ENCODE assay signal across 8 cellular contexts in genomic region chr1:17405898-17406759, GRCh38. TPM values are rescaled to one million over a fixed set of nuclear protein-coding genes. Genes with fewer than 3 reads are reported as not detected.
DNase-seq lines count a peak whose midpoint lies in the region; ATAC-seq and TF ChIP-seq lines count a peak whose summit lies in the region.

No MANE protein-coding gene starts in this region.

- peak; percentile 89 for TF ChIP-seq CTCF in RWPE1 (conservative IDR thresholded peaks at IDR 0.05; ENCODE audit: low read depth)

- POLR2A ChIA-PET in RWPE1 (lab: Yijun Ruan, JAX; ENCODE audit: low non-redundant PET) = no interaction called here

- peak; percentile 68 for DNase-seq in EH (ENCODE audit: low read depth)
- DNase-seq in HK-2 (ENCODE audit: unreplicated experiment) = peak; percentile 69
- DNase-seq in RWPE1 (ENCODE audit: low spot score) = peak; percentile 67
- peak; percentile 32 for DNase-seq in amniotic stem cell (lab: John Stamatoyannopoulos, UW)
- peak; percentile 71 for DNase-seq in left ventricle myocardium superior
- DNase-seq in retina = peak; percentile 78

- peak; percentile 79 for ATAC-seq in left ventricle myocardium superior
- ATAC-seq in HG03565 (IDR thresholded peaks at IDR 0.05; ENCODE audit: unreplicated experiment) = no peak
- ATAC-seq in HG02973 (IDR thresholded peaks at IDR 0.05; ENCODE audit: unreplicated experiment) = no peak

- CTCF ChIA-PET in RWPE1 (lab: Yijun Ruan, JAX) = interaction anchor here (0.6 to 1.7 kb wide), 18 partner anchors 10 to 350 kb away, joined by 3 to 7 read pairs (median 4); no protein-coding TSS in a partner anchor

- H3K27ac ChIP-seq in RWPE1 = peak overlapping the region; percentile 80

- intact Hi-C loops in left ventricle myocardium superior (cut with micrococcal nuclease) = no loop called here

RNA-seq across cellular contexts. Expression of gene RCC2, which starts 33.3 kb away (rescaled TPM):
- total RNA-seq in left ventricle myocardium superior = 11.6 TPM

RNA-seq across cellular contexts. Expression of gene PADI6, which starts 34.1 kb away (rescaled TPM):
- total RNA-seq in left ventricle myocardium superior = not detected
